Comparison of ENCODE assay signal across 19 cellular contexts in the genomic region with DNA sequence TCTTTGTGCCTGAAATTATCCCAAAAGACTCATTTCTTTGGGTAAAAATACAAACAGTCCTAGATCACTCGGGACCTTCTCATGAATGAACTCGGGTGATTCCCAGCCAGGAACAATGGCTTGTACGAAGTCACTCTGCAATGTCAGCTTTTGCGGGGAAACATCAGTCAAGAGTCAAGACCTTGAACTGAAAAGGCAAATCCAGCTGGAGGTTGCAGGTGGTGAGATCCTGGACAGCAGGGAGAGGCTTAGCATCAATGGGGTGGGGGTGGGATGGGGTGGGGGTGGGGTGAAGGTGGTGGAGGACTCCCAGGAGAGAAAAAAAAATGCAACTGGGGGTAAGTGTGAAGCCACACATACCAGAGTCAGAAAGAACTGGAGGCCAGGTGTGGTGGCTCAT.
"Had no signal": no experiment of that assay in that cellular context is flagged by ENCODE, and none has a peak within 500 bp of the region (broad histone marks: within the 10 kb centered on the region; RNA-seq: fewer than 3 reads in every experiment).

No MANE protein-coding gene starts in this region.

- H3K36me3 ChIP-seq: esophagus muscularis mucosa, gastrocnemius medialis, left ventricle myocardium inferior, right atrium auricular region had no signal

- DNase-seq: effector memory CD8-positive, alpha-beta T cell; gastrocnemius medialis; immature natural killer cell; kidney; left cardiac atrium; left ventricle myocardium inferior; mesenchymal stem cell; naive thymus-derived CD4-positive, alpha-beta T cell; stimulated activated CD4-positive, alpha-beta T cell treated with anti-CD3 and anti-CD28 coated beads, Interleukin-4, amount 100 ng/mL, for 1 hour; stimulated activated CD8-positive, alpha-beta memory T cell treated with anti-CD3 and anti-CD28 coated beads, Interleukin-4, amount 100 ng/mL, for 48 hours; stimulated activated naive CD8-positive, alpha-beta T cell treated with anti-CD3 and anti-CD28 coated beads, Interleukin-15, Interleukin-2, amounts not matched to agents 100 U/mL and 50 U/mL, for 24 hours; testis had no signal

- H3K4me3 Mint-ChIP-seq: effector memory CD8-positive, alpha-beta T cell; immature natural killer cell; neural crest cell; stimulated activated effector memory CD8-positive, alpha-beta T cell treated with anti-CD3 and anti-CD28 coated beads, Interleukin-12 subunit alpha, Interleukin-12 subunit beta, amount 100 ng/mL, for 72 hours had no signal

- ATAC-seq: effector memory CD8-positive, alpha-beta T cell; gastrocnemius medialis; left cardiac atrium; naive thymus-derived CD4-positive, alpha-beta T cell; stimulated activated effector memory CD8-positive, alpha-beta T cell treated with anti-CD3 and anti-CD28 coated beads, Interleukin-12 subunit alpha, Interleukin-12 subunit beta, amount 100 ng/mL, for 72 hours; stimulated activated naive CD8-positive, alpha-beta T cell treated with anti-CD3 and anti-CD28 coated beads, Interleukin-15, Interleukin-2, amounts not matched to agents 100 U/mL and 50 U/mL, for 24 hours had no signal

- H3K4me3 ChIP-seq: esophagus muscularis mucosa, gastrocnemius medialis, left ventricle myocardium inferior, lung, right atrium auricular region, testis, tibial nerve had no signal

- H3K27ac Mint-ChIP-seq: effector memory CD8-positive, alpha-beta T cell; stimulated activated effector memory CD8-positive, alpha-beta T cell treated with anti-CD3 and anti-CD28 coated beads, Interleukin-12 subunit alpha, Interleukin-12 subunit beta, amount 100 ng/mL, for 72 hours had no signal

- H3K9me3 ChIP-seq: esophagus muscularis mucosa, gastrocnemius medialis, left ventricle myocardium inferior, right atrium auricular region, testis, tibial nerve had no signal

- H3K27me3 ChIP-seq: esophagus muscularis mucosa, gastrocnemius medialis, right atrium auricular region, testis, tibial nerve had no signal

- H3K9me3 Mint-ChIP-seq: effector memory CD8-positive, alpha-beta T cell; immature natural killer cell; neural crest cell; stimulated activated effector memory CD8-positive, alpha-beta T cell treated with anti-CD3 and anti-CD28 coated beads, Interleukin-12 subunit alpha, Interleukin-12 subunit beta, amount 100 ng/mL, for 72 hours had no signal

- H3K36me3 Mint-ChIP-seq: immature natural killer cell had no signal

- H3K27ac ChIP-seq: epithelial cell of prostate, esophagus muscularis mucosa, gastrocnemius medialis, left ventricle myocardium inferior, right atrium auricular region, testis, tibial nerve had no signal
